ENCODE assay signal across 1 cellular context in genomic region chr17:76384222-76384986, GRCh38.
A peak's percentile ranks its signal among the peaks of the same experiment; 100 is the strongest.
TF ChIP-seq lines count a peak whose summit lies in the region.

SPHK1 (plus strand) TSS chr17:76384609; CDS start chr17:76385645, 1,036 bp downstream.

TF ChIP-seq in K562, 482 proteins besides CTCF, POLR2A, EP300 and RAD21 (continued from another document):
- TF ChIP-seq AFF4 (CRISPR knock-in tag; IDR thresholded peaks at IDR 0.05) (no peak), CHD2 (IDR thresholded peaks at IDR 0.05; ENCODE audit: low read depth, low read length) (no peak), SIN3B (IDR thresholded peaks at IDR 0.05; ENCODE audit: low read depth) (0 out of 2 replicates have a peak, but pooled peaks have one; percentile 44), HNRNPL (IDR thresholded peaks at IDR 0.05; ENCODE audit: low read depth, low read length) (peak; percentile 72; the same call in 1 of the 2 replicates), ZNF609 (CRISPR knock-in tag; IDR thresholded peaks at IDR 0.05; ENCODE audit: borderline replicate concordance) (no peak; the same call in 1 of the 2 replicates), NONO (IDR thresholded peaks at IDR 0.05; ENCODE audit: low read depth in 2 of 2, low read length in 1 of 2) (peak; percentile 30 to 74; a peak in 3 of 4 replicates), RB1 (IDR thresholded peaks at IDR 0.05; ENCODE audit: low read depth) (peak; percentile 83), RBBP5 (IDR thresholded peaks at IDR 0.05; ENCODE audit: borderline replicate concordance, insufficient read depth, low read length, poor library complexity, severe bottlenecking) (peak; percentile 50), HMGN3 (IDR thresholded peaks at IDR 0.05; ENCODE audit: borderline replicate concordance, extremely low read depth, insufficient read length, low read depth, low read length) (peak; percentile 60), PHF20 (IDR thresholded peaks at IDR 0.05; ENCODE audit: partially characterized antibody) (peak; percentile 47), E2F5 (CRISPR knock-in tag; IDR thresholded peaks at IDR 0.05) (peak; percentile 80; the same call in 1 of the 2 replicates), USF2 (CRISPR knock-in tag; IDR thresholded peaks at IDR 0.05) (no peak), TGIF2 (CRISPR knock-in tag; IDR thresholded peaks at IDR 0.05) (peak; percentile 36; the same call in 1 of the 2 replicates)
- TF ChIP-seq, protein P1, sequence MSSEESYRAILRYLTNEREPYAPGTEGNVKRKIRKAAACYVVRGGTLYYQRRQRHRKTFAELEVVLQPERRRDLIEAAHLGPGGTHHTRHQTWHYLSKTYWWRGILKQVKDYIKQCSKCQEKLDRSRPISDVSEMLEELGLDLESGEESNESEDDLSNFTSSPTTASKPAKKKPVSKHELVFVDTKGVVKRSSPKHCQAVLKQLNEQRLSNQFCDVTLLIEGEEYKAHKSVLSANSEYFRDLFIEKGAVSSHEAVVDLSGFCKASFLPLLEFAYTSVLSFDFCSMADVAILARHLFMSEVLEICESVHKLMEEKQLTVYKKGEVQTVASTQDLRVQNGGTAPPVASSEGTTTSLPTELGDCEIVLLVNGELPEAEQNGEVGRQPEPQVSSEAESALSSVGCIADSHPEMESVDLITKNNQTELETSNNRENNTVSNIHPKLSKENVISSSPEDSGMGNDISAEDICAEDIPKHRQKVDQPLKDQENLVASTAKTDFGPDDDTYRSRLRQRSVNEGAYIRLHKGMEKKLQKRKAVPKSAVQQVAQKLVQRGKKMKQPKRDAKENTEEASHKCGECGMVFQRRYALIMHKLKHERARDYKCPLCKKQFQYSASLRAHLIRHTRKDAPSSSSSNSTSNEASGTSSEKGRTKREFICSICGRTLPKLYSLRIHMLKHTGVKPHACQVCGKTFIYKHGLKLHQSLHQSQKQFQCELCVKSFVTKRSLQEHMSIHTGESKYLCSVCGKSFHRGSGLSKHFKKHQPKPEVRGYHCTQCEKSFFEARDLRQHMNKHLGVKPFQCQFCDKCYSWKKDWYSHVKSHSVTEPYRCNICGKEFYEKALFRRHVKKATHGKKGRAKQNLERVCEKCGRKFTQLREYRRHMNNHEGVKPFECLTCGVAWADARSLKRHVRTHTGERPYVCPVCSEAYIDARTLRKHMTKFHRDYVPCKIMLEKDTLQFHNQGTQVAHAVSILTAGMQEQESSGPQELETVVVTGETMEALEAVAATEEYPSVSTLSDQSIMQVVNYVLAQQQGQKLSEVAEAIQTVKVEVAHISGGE (CRISPR knock-in tag; IDR thresholded peaks at IDR 0.05) = 0 out of 6 replicates have a peak, but pooled peaks of 1 of the 3 experiments have one; percentile 48
- TF ChIP-seq, protein P2, sequence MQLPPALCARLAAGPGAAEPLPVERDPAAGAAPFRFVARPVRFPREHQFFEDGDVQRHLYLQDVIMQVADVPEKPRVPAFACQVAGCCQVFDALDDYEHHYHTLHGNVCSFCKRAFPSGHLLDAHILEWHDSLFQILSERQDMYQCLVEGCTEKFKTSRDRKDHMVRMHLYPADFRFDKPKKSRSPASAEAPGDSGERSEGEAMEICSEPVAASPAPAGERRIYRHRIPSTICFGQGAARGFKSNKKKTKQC (CRISPR knock-in tag; IDR thresholded peaks at IDR 0.05) = peak; percentile 19; the same call in 1 of the 2 replicates
